Comparison of ENCODE assay signal across 8 cellular contexts in genomic region chr7:50531401-50531906, GRCh38. TPM values are rescaled to one million over a fixed set of nuclear protein-coding genes. Genes with fewer than 3 reads are reported as not detected.
DNase-seq lines count a peak whose midpoint lies in the region; ATAC-seq and TF ChIP-seq lines count a peak whose summit lies in the region.

No MANE protein-coding gene starts in this region.

- no peak overlapping the region for H3K4me3 ChIP-seq in CD4-positive, CD25-positive, alpha-beta regulatory T cell (ENCODE audit: low read depth, low read length)
- H3K4me3 ChIP-seq in HUES48 (ENCODE audit: low read depth, low read length) (no peak overlapping the region; the same call in 1 of the 2 replicates), hepatocyte (no peak overlapping the region), SJCRH30 (no peak overlapping the region)

- H3K79me2 ChIP-seq in hepatocyte, result no peaks in the 10 kb centered on the region

- H2AFZ ChIP-seq in hepatocyte, result no peak overlapping the region

- peaks cover 6% of the 10 kb centered on the region for H3K27me3 ChIP-seq in CD4-positive, CD25-positive, alpha-beta regulatory T cell (ENCODE audit: control insufficient read depth, insufficient read depth, low read length)
- H3K27me3 ChIP-seq in HUES48 (ENCODE audit: control insufficient read depth, insufficient read depth, low read length), result no peaks in the 10 kb centered on the region
- H3K27me3 ChIP-seq in hepatocyte, result no peaks in the 10 kb centered on the region
- peaks cover 6% of the 10 kb centered on the region; the same call in 1 of the 2 replicates for H3K27me3 ChIP-seq in SJCRH30

- H3K4me1 ChIP-seq in CD4-positive, CD25-positive, alpha-beta regulatory T cell (ENCODE audit: control insufficient read depth, insufficient read depth, low read length, poor library complexity, severe bottlenecking), result peaks cover 4% of the 10 kb centered on the region
- H3K4me1 ChIP-seq in HUES48 (ENCODE audit: control insufficient read depth, insufficient read depth, low read length) (peaks cover 19% of the 10 kb centered on the region), hepatocyte (ENCODE audit: insufficient read depth) (peaks cover 49% of the 10 kb centered on the region), SJCRH30 (peaks cover 4% of the 10 kb centered on the region; the same call in 1 of the 2 replicates)

- H3K9me3 Mint-ChIP-seq in CD4-positive, CD25-positive, alpha-beta regulatory T cell, result no peaks in the 10 kb centered on the region

- no peak overlapping the region for H3K27ac ChIP-seq in CD4-positive, CD25-positive, alpha-beta regulatory T cell (ENCODE audit: insufficient read depth, low read length, poor library complexity, severe bottlenecking)
- peak overlapping the region; percentile 55 for H3K27ac ChIP-seq in HUES48 (ENCODE audit: low read depth, low read length)
- H3K27ac ChIP-seq in hepatocyte, result peak overlapping the region; percentile 86
- H3K27ac ChIP-seq in SJCRH30, result no peak overlapping the region

- DNase-seq in CD4-positive, CD25-positive, alpha-beta regulatory T cell, result peak in 1 of 3 donors; percentile 57
- DNase-seq in RPMI7951 (ENCODE audit: low read depth) (peak; percentile 65), hepatocyte (ENCODE audit: low spot score) (peak; percentile 87), SJCRH30 (no peak)
- DNase-seq in activated CD8-positive, alpha-beta memory T cell treated with anti-CD3 and anti-CD28 coated beads, Interleukin-2, amount 50 U/mL, for 4 hours, result no peak

- WGBS in hepatocyte (ENCODE audit: low lambda C conversion rate, missing lambda C conversion rate), result 34% methylated on average over 11 of the region's 11 CpGs

- no peak overlapping the region for H3K9ac ChIP-seq in HUES48 (ENCODE audit: low read depth, low read length)

- peaks cover 51% of the 10 kb centered on the region for H3K27me3 Mint-ChIP-seq in CD4-positive, CD25-positive, alpha-beta regulatory T cell

- H3K4me2 ChIP-seq in hepatocyte, result peak overlapping the region; percentile 57

- no peaks in the 10 kb centered on the region for H3K36me3 ChIP-seq in CD4-positive, CD25-positive, alpha-beta regulatory T cell (ENCODE audit: control insufficient read depth, insufficient read depth, low read length)
- H3K36me3 ChIP-seq in HUES48 (ENCODE audit: control insufficient read depth, insufficient read depth, low read length), result no peaks in the 10 kb centered on the region
- no peaks in the 10 kb centered on the region for H3K36me3 ChIP-seq in hepatocyte (replicated peaks; ENCODE audit: insufficient read depth, low read depth)
- no peaks in the 10 kb centered on the region for H3K36me3 ChIP-seq in SJCRH30

- H3K4me3 Mint-ChIP-seq in CD4-positive, CD25-positive, alpha-beta regulatory T cell, result no peak overlapping the region

- TF ChIP-seq CTCF in hepatocyte (IDR thresholded peaks at IDR 0.05; ENCODE audit: poor library complexity), result no peak

- H3K4me1 Mint-ChIP-seq in CD4-positive, CD25-positive, alpha-beta regulatory T cell, result peaks cover 0 to 4% (median 0%) of the 10 kb centered on the region in 4 donors

- no peak overlapping the region for H3K27ac Mint-ChIP-seq in CD4-positive, CD25-positive, alpha-beta regulatory T cell

- no peaks in the 10 kb centered on the region for H3K9me2 ChIP-seq in hepatocyte (replicated peaks; ENCODE audit: insufficient read depth)

- H4K20me1 ChIP-seq in hepatocyte (ENCODE audit: insufficient read depth, poor library complexity, severe bottlenecking), result no peaks in the 10 kb centered on the region

- H3K36me3 Mint-ChIP-seq in CD4-positive, CD25-positive, alpha-beta regulatory T cell, result no peaks in the 10 kb centered on the region

- H3K9me3 ChIP-seq in CD4-positive, CD25-positive, alpha-beta regulatory T cell (ENCODE audit: control insufficient read depth in 2 of 2, low read length in 2 of 2), result no peaks in the 10 kb centered on the region
- H3K9me3 ChIP-seq in HUES48 (ENCODE audit: control insufficient read depth, insufficient read depth, low read length), result no peaks in the 10 kb centered on the region
- H3K9me3 ChIP-seq in hepatocyte (ENCODE audit: low read depth), result no peaks in the 10 kb centered on the region
- no peaks in the 10 kb centered on the region for H3K9me3 ChIP-seq in SJCRH30 (replicated peaks)

- ATAC-seq in CD4-positive, CD25-positive, alpha-beta regulatory T cell (ENCODE audit: low read depth in 2 of 2), result peak; percentile 54 to 85
- no peak for ATAC-seq in HG02798 (IDR thresholded peaks at IDR 0.05; ENCODE audit: poor library complexity, unreplicated experiment)
- no peak for ATAC-seq in GM21515 (IDR thresholded peaks at IDR 0.05; ENCODE audit: unreplicated experiment)

RNA-seq across cellular contexts. Expression of gene DDC, which starts 33.8 kb away (rescaled TPM):
- total RNA-seq in CD4-positive, CD25-positive, alpha-beta regulatory T cell, result not detected
- polyA plus RNA-seq in CD4-positive, CD25-positive, alpha-beta regulatory T cell, result not detected
- total RNA-seq in RPMI7951 (2014; rRNA removed; shearing (Covaris generic)), result 0.39 TPM in 1 of 2 replicates, not detected in the other
- total RNA-seq in hepatocyte, result 56.1 and 58.0 TPM in 2 replicates
- 37.8 and 42.4 TPM in 2 replicates for polyA plus RNA-seq in hepatocyte
- not detected in 2 replicates for total RNA-seq in SJCRH30 (2014; rRNA removed; shearing (Covaris generic))

Comparison
In these comparisons a context has a peak if more than half of its experiments do, and no peak if none do; other contexts are left out.
1. ATAC-seq: peak in CD4-positive, CD25-positive, alpha-beta regulatory T cell (2 of 2); none in HG02798 (single experiment) and GM21515 (single experiment).
2. DNase-seq: peak in RPMI7951 (single experiment) and hepatocyte (single experiment); none in activated CD8-positive, alpha-beta memory T cell treated with anti-CD3 and anti-CD28 coated beads, Interleukin-2, amount 50 U/mL, for 4 hours (single experiment) and SJCRH30 (0 of 2).
3. H3K27ac ChIP-seq: peak in HUES48 (single experiment) and hepatocyte (single experiment); none in CD4-positive, CD25-positive, alpha-beta regulatory T cell (single experiment) and SJCRH30 (single experiment).
4. RNA of gene DDC, which starts 33.8 kb away (total RNA-seq): 56.1 to 58.0 TPM in hepatocyte; 0.39 TPM in RPMI7951, not detected in CD4-positive, CD25-positive, alpha-beta regulatory T cell (single experiment) and not detected in SJCRH30; every median in the first group is over 10 times any median in the second.